8 cellular contexts compared by ENCODE assay signal in genomic region chr2:26961603-26962184, GRCh38. TPM values are rescaled to one million over a fixed set of nuclear protein-coding genes. Genes with fewer than 3 reads are reported as not detected.
DNase-seq lines count a peak whose midpoint lies in the region; ATAC-seq and TF ChIP-seq lines count a peak whose summit lies in the region.

No MANE protein-coding gene starts in this region.

- H3K9me3 ChIP-seq in CD8-positive, alpha-beta T cell (ENCODE audit: low read length): no peaks in the 10 kb centered on the region

- no peaks in the 10 kb centered on the region for H3K27me3 ChIP-seq in CD8-positive, alpha-beta T cell (ENCODE audit: insufficient read depth, low read length)
- no peaks in the 10 kb centered on the region for H3K27me3 ChIP-seq in HL-60 (ENCODE audit: insufficient read depth, poor library complexity, severe bottlenecking)

- H3K9me3 Mint-ChIP-seq in CD8-positive, alpha-beta T cell: no peaks in the 10 kb centered on the region
- H3K9me3 Mint-ChIP-seq in activated CD4-positive, alpha-beta memory T cell treated with anti-CD3 and anti-CD28 coated beads, Interleukin-2, amount 10 ng/mL, durations not matched to agents 7 days and 5 days: no peaks in the 10 kb centered on the region

- peak; percentile 93 for TF ChIP-seq CTCF in CD8-positive, alpha-beta T cell (IDR thresholded peaks at IDR 0.05)
- peak; percentile 94 for TF ChIP-seq CTCF in HL-60 (IDR thresholded peaks at IDR 0.05; ENCODE audit: insufficient read depth, low read length)

- no peak overlapping the region for H3K4me3 ChIP-seq in CD8-positive, alpha-beta T cell (ENCODE audit: low read depth, low read length)
- H3K4me3 ChIP-seq in HL-60 (replicated peaks; ENCODE audit: insufficient read depth, low read length): no peak overlapping the region

- DNase-seq in CD8-positive, alpha-beta T cell: peak; percentile 64 to 85 (median 70)
- DNase-seq in HL-60 (ENCODE audit: low read depth in 1 of 2, low spot score in 1 of 2) (peak; percentile 65 to 77), NCI-H748 treated with DMSO at 0.1 percent for 48 hours (lab: John Stamatoyannopoulos, UW) (peak; percentile 76), medulla oblongata (ENCODE audit: extremely low spot score) (peak; percentile 91)
- peak; percentile 79 for DNase-seq in activated CD4-positive, alpha-beta memory T cell treated with anti-CD3 and anti-CD28 coated beads, Interleukin-2, amount 10 ng/mL, durations not matched to agents 7 days and 5 days
- DNase-seq in effector CD8-positive, alpha-beta T cell (lab: John Stamatoyannopoulos, UW): peak; percentile 70
- DNase-seq in stimulated activated CD8-positive, alpha-beta memory T cell treated with anti-CD3 and anti-CD28 coated beads, Interleukin-15, amount 100 ng/mL, for 24 hours (ENCODE audit: low read depth): peak; percentile 61

- intact Hi-C loops in CD8-positive, alpha-beta T cell (cut with DNase I, micrococcal nuclease): loop anchor here (1.0 to 5.0 kb wide), 7 partner anchors 56 to 721 kb away; partner anchors contain the start of gene KHK (in 2 of the 2)

- CTCF ChIA-PET in CD8-positive, alpha-beta T cell (lab: Charles Lee): interaction anchor here (0.6 to 8.0 kb wide), 53 partner anchors 8 to 365 kb away, joined by 3 to 131 read pairs (median 5); partner anchors contain the start of genes MAPRE3, TRIM54 and UCN
- CTCF ChIA-PET in activated CD4-positive, alpha-beta memory T cell treated with anti-CD3 and anti-CD28 coated beads, Interleukin-2, amount 10 ng/mL, durations not matched to agents 7 days and 5 days (lab: Charles Lee): interaction anchor here (0.6 to 6.7 kb wide), 33 partner anchors 8 to 382 kb away, joined by 3 to 115 read pairs (median 5); partner anchors contain the start of genes MAPRE3 and PREB

- H3K4me1 Mint-ChIP-seq in CD8-positive, alpha-beta T cell (ENCODE audit: low read depth): no peaks in the 10 kb centered on the region
- H3K4me1 Mint-ChIP-seq in activated CD4-positive, alpha-beta memory T cell treated with anti-CD3 and anti-CD28 coated beads, Interleukin-2, amount 10 ng/mL, durations not matched to agents 7 days and 5 days: no peaks in the 10 kb centered on the region

- H3K27ac Mint-ChIP-seq in CD8-positive, alpha-beta T cell: no peak overlapping the region
- no peak overlapping the region for H3K27ac Mint-ChIP-seq in activated CD4-positive, alpha-beta memory T cell treated with anti-CD3 and anti-CD28 coated beads, Interleukin-2, amount 10 ng/mL, durations not matched to agents 7 days and 5 days

- H3K36me3 Mint-ChIP-seq in CD8-positive, alpha-beta T cell: no peaks in the 10 kb centered on the region
- H3K36me3 Mint-ChIP-seq in activated CD4-positive, alpha-beta memory T cell treated with anti-CD3 and anti-CD28 coated beads, Interleukin-2, amount 10 ng/mL, durations not matched to agents 7 days and 5 days (ENCODE audit: low read depth): no peaks in the 10 kb centered on the region

- peaks cover 36% of the 10 kb centered on the region for H3K27me3 Mint-ChIP-seq in CD8-positive, alpha-beta T cell (ENCODE audit: low read depth)
- H3K27me3 Mint-ChIP-seq in activated CD4-positive, alpha-beta memory T cell treated with anti-CD3 and anti-CD28 coated beads, Interleukin-2, amount 10 ng/mL, durations not matched to agents 7 days and 5 days: peaks cover 34% of the 10 kb centered on the region

- no peak overlapping the region for H3K4me3 Mint-ChIP-seq in CD8-positive, alpha-beta T cell
- no peak overlapping the region for H3K4me3 Mint-ChIP-seq in activated CD4-positive, alpha-beta memory T cell treated with anti-CD3 and anti-CD28 coated beads, Interleukin-2, amount 10 ng/mL, durations not matched to agents 7 days and 5 days

- peak; percentile 99 for ATAC-seq in CD8-positive, alpha-beta T cell
- no peak for ATAC-seq in HG03565 (IDR thresholded peaks at IDR 0.05; ENCODE audit: unreplicated experiment)

- POLR2A ChIA-PET in CD8-positive, alpha-beta T cell (lab: Charles Lee): interaction anchor here (1.5 kb wide), 1 partner anchor 318 kb away, joined by 5 read pairs; no protein-coding TSS in a partner anchor
- POLR2A ChIA-PET in activated CD4-positive, alpha-beta memory T cell treated with anti-CD3 and anti-CD28 coated beads, Interleukin-2, amount 10 ng/mL, durations not matched to agents 7 days and 5 days (lab: Charles Lee): interaction anchor here (0.9 to 1.3 kb wide), 3 partner anchors 55 to 110 kb away, joined by 3 to 7 read pairs (median 4); partner anchors contain the start of gene OST4

- H3K4me1 ChIP-seq in CD8-positive, alpha-beta T cell (ENCODE audit: insufficient read depth, low read length): no peaks in the 10 kb centered on the region

- no peaks in the 10 kb centered on the region for H3K36me3 ChIP-seq in CD8-positive, alpha-beta T cell (ENCODE audit: insufficient read depth, low read length)

- no peak overlapping the region for H3K27ac ChIP-seq in CD8-positive, alpha-beta T cell (ENCODE audit: low read depth, low read length)
- H3K27ac ChIP-seq in HL-60 (replicated peaks): no peak overlapping the region

RNA-seq across cellular contexts. Expression of gene MAPRE3, which starts 8.7 kb away (rescaled TPM):
- total RNA-seq in CD8-positive, alpha-beta T cell: 1 to 10 TPM; 2.6 to 3.8 TPM
- total RNA-seq in activated CD4-positive, alpha-beta memory T cell treated with anti-CD3 and anti-CD28 coated beads, Interleukin-2, amount 10 ng/mL, durations not matched to agents 7 days and 5 days: 1 to 10 TPM; 2.7 TPM
